12 cellular contexts compared by ENCODE assay signal in the genomic region with DNA sequence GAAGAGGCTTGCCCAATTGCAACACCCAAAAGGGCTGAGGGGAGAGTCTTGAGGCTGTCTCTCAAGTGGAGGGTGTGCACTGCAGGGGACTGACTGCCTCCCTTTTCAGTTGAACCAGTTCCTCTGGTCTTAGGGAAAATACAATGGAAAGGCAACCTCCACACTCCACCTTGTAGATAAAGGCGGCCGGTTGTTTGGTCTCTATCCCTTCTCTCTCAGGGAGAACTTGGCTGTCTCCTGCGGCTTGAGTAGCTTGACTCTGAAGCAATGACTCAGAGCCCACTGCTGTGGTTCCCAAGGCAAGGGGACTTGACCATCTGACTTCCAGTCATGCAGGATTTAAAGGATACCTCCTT.
DNase-seq lines count a peak whose midpoint lies in the region; ATAC-seq and TF ChIP-seq lines count a peak whose summit lies in the region.
"Had no signal": no experiment of that assay in that cellular context is flagged by ENCODE, and none has a peak within 500 bp of the region (broad histone marks: within the 10 kb centered on the region; RNA-seq: fewer than 3 reads in every experiment).

No MANE protein-coding gene starts in this region.

- H3K4me1 ChIP-seq in hepatocyte (ENCODE audit: insufficient read depth) (peaks cover 21% of the 10 kb centered on the region), neuronal stem cell (ENCODE audit: control insufficient read depth in 2 of 2, insufficient read depth in 1 of 2, low read depth in 1 of 2, low read length in 2 of 2) (peaks cover 16 to 26% of the 10 kb centered on the region in 2 donors), tibial nerve (peaks cover 0 to 19% (median 11%) of the 10 kb centered on the region in 4 donors)

- H3K4me2 ChIP-seq in hepatocyte = peak overlapping the region; percentile 95
- H3K4me2 ChIP-seq in neuronal stem cell (ENCODE audit: insufficient read depth, low read length, poor library complexity, severe bottlenecking) = no peak overlapping the region

- H3K4me3 ChIP-seq in hepatocyte = no peak overlapping the region
- H3K4me3 ChIP-seq in neuronal stem cell (ENCODE audit: low read length in 2 of 2) = no peak overlapping the region
- H3K4me3 ChIP-seq in tibial nerve = no peak overlapping the region
- H3K4me3 ChIP-seq: ovary had no signal

- H2BK5ac ChIP-seq in neuronal stem cell (ENCODE audit: low read length) = no peak overlapping the region

- H3K79me2 ChIP-seq in hepatocyte = peaks cover 56% of the 10 kb centered on the region

- WGBS in hepatocyte (ENCODE audit: low lambda C conversion rate, missing lambda C conversion rate) = 28% methylated on average over 3 of the region's 3 CpGs
- no CpG with 5 or more reads among the region's 3 CpGs for WGBS in neuronal stem cell (ENCODE audit: extremely low coverage in 2 of 2, insufficient read length in 2 of 2, insufficient replicate concordance in 1 of 2), 2 donors
- WGBS in tibial nerve, 2 donors = 80 to 87% methylated on average over 3 of the region's 3 CpGs

- peak overlapping the region; percentile 67 for H3K27ac ChIP-seq in hepatocyte
- no peak overlapping the region for H3K27ac ChIP-seq in neuronal stem cell (replicated peaks; ENCODE audit: low read length)
- H3K27ac ChIP-seq in tibial nerve = no peak overlapping the region
- H3K27ac ChIP-seq: ovary had no signal

- H3K18ac ChIP-seq in neuronal stem cell (ENCODE audit: low read length) = peak overlapping the region; percentile 51

- H2BK15ac ChIP-seq in neuronal stem cell (ENCODE audit: low read length) = no peak overlapping the region

- H3K9ac ChIP-seq in neuronal stem cell (ENCODE audit: low read depth, low read length, poor library complexity) = no peak overlapping the region

- H2BK12ac ChIP-seq in neuronal stem cell (ENCODE audit: low read length) = no peak overlapping the region

- no peaks in the 10 kb centered on the region for H3K9me3 ChIP-seq in hepatocyte (ENCODE audit: low read depth)
- peaks cover 0 to 2% of the 10 kb centered on the region in 2 donors for H3K9me3 ChIP-seq in neuronal stem cell (replicated peaks in 1 of 2; ENCODE audit: control insufficient read depth in 2 of 2, insufficient read depth in 1 of 2, low read depth in 1 of 2, low read length in 2 of 2)
- H3K9me3 ChIP-seq in tibial nerve = no peaks in the 10 kb centered on the region
- H3K9me3 ChIP-seq: ovary had no signal

- H3K14ac ChIP-seq in neuronal stem cell (ENCODE audit: low read length) = no peak overlapping the region

- H3K27me3 ChIP-seq in hepatocyte (no peaks in the 10 kb centered on the region), neuronal stem cell (ENCODE audit: control insufficient read depth in 3 of 3, insufficient read depth in 3 of 3, low read depth in 1 of 3, low read length in 3 of 3) (peaks cover 5 to 42% (median 15%) of the 10 kb centered on the region in 3 experiments), tibial nerve (peaks cover 0 to 30% of the 10 kb centered on the region in 2 donors)
- H3K27me3 ChIP-seq: ovary had no signal

- no peaks in the 10 kb centered on the region for H4K20me1 ChIP-seq in hepatocyte (ENCODE audit: insufficient read depth, poor library complexity, severe bottlenecking)

- ATAC-seq in left lobe of liver = no peak

- no peak overlapping the region for H2BK120ac ChIP-seq in neuronal stem cell (ENCODE audit: low read depth, low read length)

- H3K36me3 ChIP-seq in hepatocyte (replicated peaks; ENCODE audit: insufficient read depth, low read depth) (no peaks in the 10 kb centered on the region), neuronal stem cell (replicated peaks in 1 of 2; ENCODE audit: control insufficient read depth in 2 of 2, insufficient read depth in 2 of 2, low read length in 2 of 2) (no peaks in the 10 kb centered on the region), tibial nerve (no peaks in the 10 kb centered on the region)
- H3K36me3 ChIP-seq: ovary had no signal

- DNase-seq in Daoy (ENCODE audit: low read depth) (peak; percentile 60), RPMI7951 (ENCODE audit: low read depth) (peak; percentile 35), hepatocyte (ENCODE audit: low spot score) (peak; percentile 58), neuronal stem cell (ENCODE audit: low spot score) (no peak), DMS53 treated with DMSO at 0.1 percent for 48 hours (lab: John Stamatoyannopoulos, UW; ENCODE audit: unreplicated experiment) (no peak), left lobe of liver (ENCODE audit: low spot score) (no peak), tibial nerve (ENCODE audit: low spot score in 2 of 2) (no peak)
- DNase-seq in activated CD4-positive, alpha-beta T cell treated with anti-CD3 and anti-CD28 coated beads, Interleukin-2, amount 50 U/mL, for 1 hour = no peak
- DNase-seq: activated effector memory CD4-positive, alpha-beta T cell treated with anti-CD3 and anti-CD28 coated beads, Interleukin-2, amount 50 U/mL, for 16 hours; NCI-H2029; NCI-H82; ovary had no signal

- H4K8ac ChIP-seq in neuronal stem cell (ENCODE audit: low read depth, low read length) = no peak overlapping the region

- TF ChIP-seq POLR2A in tibial nerve (IDR thresholded peaks at IDR 0.05) = no peak

- H3K79me1 ChIP-seq in neuronal stem cell (ENCODE audit: low read depth, low read length) = no peaks in the 10 kb centered on the region

- H2AFZ ChIP-seq in hepatocyte = no peak overlapping the region
- no peak overlapping the region for H2AFZ ChIP-seq in neuronal stem cell (ENCODE audit: low read length)

- no peak overlapping the region for H3K23ac ChIP-seq in neuronal stem cell (ENCODE audit: low read depth, low read length, poor library complexity)

- TF ChIP-seq CTCF in hepatocyte (IDR thresholded peaks at IDR 0.05; ENCODE audit: poor library complexity) (no peak), tibial nerve (IDR thresholded peaks at IDR 0.05) (no peak)

- no peak overlapping the region for H3K4ac ChIP-seq in neuronal stem cell (ENCODE audit: low read length)

- no peaks in the 10 kb centered on the region for H3K9me2 ChIP-seq in hepatocyte (replicated peaks; ENCODE audit: insufficient read depth)

- no peak overlapping the region for H2AK5ac ChIP-seq in neuronal stem cell (ENCODE audit: low read depth, low read length)

- TF ChIP-seq EP300 in tibial nerve (IDR thresholded peaks at IDR 0.05) = no peak

- H4K91ac ChIP-seq in neuronal stem cell (ENCODE audit: low read depth, low read length, poor library complexity) = no peak overlapping the region

Comparison
In these comparisons a context has a peak if more than half of its experiments do, and no peak if none do; other contexts are left out.
1. DNase-seq: peak in Daoy (single experiment), RPMI7951 (single experiment) and hepatocyte (single experiment); none in neuronal stem cell (single experiment), activated CD4-positive, alpha-beta T cell treated with anti-CD3 and anti-CD28 coated beads, Interleukin-2, amount 50 U/mL, for 1 hour (single experiment), DMS53 treated with DMSO at 0.1 percent for 48 hours (single experiment), left lobe of liver (single experiment) and tibial nerve (0 of 2).